12 cellular contexts compared by ENCODE assay signal in genomic region chr6:4459032-4459431, GRCh38.
A peak's percentile ranks its signal among the peaks of the same experiment; 100 is the strongest.
DNase-seq lines count a peak whose midpoint lies in the region; ATAC-seq and TF ChIP-seq lines count a peak whose summit lies in the region.
"Had no signal": no experiment of that assay in that cellular context is flagged by ENCODE, and none has a peak within 500 bp of the region (broad histone marks: within the 10 kb centered on the region; RNA-seq: fewer than 3 reads in every experiment).

No MANE protein-coding gene starts in this region.

- TF ChIP-seq EP300 in ovary (IDR thresholded peaks at IDR 0.05), result no peak

- ATAC-seq in HG03469 (IDR thresholded peaks at IDR 0.05; ENCODE audit: unreplicated experiment), result no peak
- ATAC-seq: naive thymus-derived CD4-positive, alpha-beta T cell had no signal

- WGBS in ovary, 3 donors, result 66 to 74% (median 70%) methylated on average over 3 of the region's 3 CpGs

- intact Hi-C loops in ovary (cut with DNase I), result no loop called here

- no peak for TF ChIP-seq POLR2A in ovary (IDR thresholded peaks at IDR 0.05)

- no peak overlapping the region for H3K4me3 ChIP-seq in rectal smooth muscle tissue (ENCODE audit: low read length)
- no peak overlapping the region for H3K4me3 ChIP-seq in ovary

- H3K36me3 ChIP-seq in rectal smooth muscle tissue (ENCODE audit: control insufficient read depth, insufficient read depth, low read length), result no peaks in the 10 kb centered on the region
- no peaks in the 10 kb centered on the region for H3K36me3 ChIP-seq in ovary

- no peak overlapping the region for H3K9ac ChIP-seq in rectal smooth muscle tissue (ENCODE audit: low read length)

- no peaks in the 10 kb centered on the region for H3K9me3 ChIP-seq in ovary

- H3K27me3 ChIP-seq in rectal smooth muscle tissue (ENCODE audit: control insufficient read depth, insufficient read depth, low read length), result no peaks in the 10 kb centered on the region
- no peaks in the 10 kb centered on the region for H3K27me3 ChIP-seq in ovary

- H3K4me1 ChIP-seq in rectal smooth muscle tissue (ENCODE audit: control insufficient read depth, insufficient read depth, low read length) (peaks cover 8% of the 10 kb centered on the region), ovary (ENCODE audit: insufficient read depth) (peaks cover 8% of the 10 kb centered on the region)

- TF ChIP-seq CTCF in ovary (IDR thresholded peaks at IDR 0.05), result no peak

- DNase-seq in GM04503 (ENCODE audit: low read depth) (peak; percentile 52), epithelial cell of prostate (ENCODE audit: low read depth, low spot score) (peak; percentile 55), GOT3 (lab: John Stamatoyannopoulos, UW) (no peak), ovary (no peak), substantia nigra (lab: John Stamatoyannopoulos, UW) (no peak)
- DNase-seq: endodermal cell; H7; naive thymus-derived CD4-positive, alpha-beta T cell; SIG-M5 had no signal

- H3K27ac ChIP-seq in epithelial cell of prostate (peak overlapping the region; percentile 54), rectal smooth muscle tissue (ENCODE audit: low read depth, low read length) (peak overlapping the region; percentile 12), ovary (no peak overlapping the region), substantia nigra (ENCODE audit: low read depth, low read length, poor library complexity, severe bottlenecking) (no peak overlapping the region)

TF ChIP-seq in PFSK-1, 5 proteins besides CTCF, POLR2A, EP300 and RAD21:
- TF ChIP-seq POLR2AphosphoS5 (IDR thresholded peaks at IDR 0.05; ENCODE audit: low read depth, low read length) (no peak), REST (IDR thresholded peaks at IDR 0.05; ENCODE audit: insufficient read depth in 1 of 2, low read depth in 2 of 2, low read length in 2 of 2) (no peak; a peak in 1 of 4 replicates), FOXP2 (optimal IDR thresholded peaks at IDR 0.05; ENCODE audit: borderline replicate concordance, extremely low read depth, extremely low read length, insufficient read depth) (peak; percentile 43)

Comparison
In these comparisons a context has a peak if more than half of its experiments do, and no peak if none do; other contexts are left out.
1. DNase-seq: peak in GM04503 (single experiment) and epithelial cell of prostate (single experiment); none in GOT3 (single experiment), ovary (0 of 5) and substantia nigra (0 of 49).
2. H3K27ac ChIP-seq: peak in epithelial cell of prostate (single experiment) and rectal smooth muscle tissue (single experiment); none in ovary (0 of 2) and substantia nigra (single experiment).